ENCODE assay signal across 7 cellular contexts in genomic region chr3:197713477-197713822, GRCh38. TPM values are rescaled to one million over a fixed set of nuclear protein-coding genes. Genes with fewer than 3 reads are reported as not detected.
DNase-seq lines count a peak whose midpoint lies in the region; ATAC-seq lines count a peak whose summit lies in the region.

No MANE protein-coding gene starts in this region.

- peak; percentile 14 for ATAC-seq in GM21390 (IDR thresholded peaks at IDR 0.05; ENCODE audit: unreplicated experiment)

- peak overlapping the region; percentile 84 for H3K4me2 ChIP-seq in Karpas-422 (ENCODE audit: low read depth, low read length, poor library complexity, severe bottlenecking)

- H3K27ac ChIP-seq in Karpas-422 (ENCODE audit: low read length): peak overlapping the region; percentile 95
- peak overlapping the region; percentile 86 to 96 for H3K27ac ChIP-seq in esophagus (ENCODE audit: low read depth in 2 of 2, low read length in 1 of 2)
- peak overlapping the region; percentile 76 for H3K27ac ChIP-seq in stomach smooth muscle (ENCODE audit: low read length)

- no peaks in the 10 kb centered on the region for H3K9me2 ChIP-seq in Karpas-422 (replicated peaks; ENCODE audit: insufficient read depth, low read length)

- H3K4me3 ChIP-seq in Karpas-422 (ENCODE audit: low read length) (peak overlapping the region; percentile 59), esophagus (ENCODE audit: low read depth in 1 of 2, low read length in 2 of 2) (no peak overlapping the region), stomach smooth muscle (ENCODE audit: low read length in 2 of 2) (peak overlapping the region in 1 of 2 donors; percentile 22)

- H3K4me1 ChIP-seq in Karpas-422 (ENCODE audit: low read length): peaks cover 64% of the 10 kb centered on the region
- no peaks in the 10 kb centered on the region for H3K4me1 ChIP-seq in esophagus (ENCODE audit: control insufficient read depth in 2 of 2, insufficient read depth in 2 of 2, low read length in 1 of 2)
- peaks cover 8% of the 10 kb centered on the region for H3K4me1 ChIP-seq in stomach smooth muscle (ENCODE audit: control insufficient read depth, insufficient read depth, low read length)

- H3K36me3 ChIP-seq in Karpas-422 (ENCODE audit: insufficient read depth, low read length) (peaks cover 19% of the 10 kb centered on the region; the same call in 1 of the 2 replicates), esophagus (ENCODE audit: control insufficient read depth in 2 of 2, insufficient read depth in 2 of 2, low read length in 1 of 2) (no peaks in the 10 kb centered on the region), stomach smooth muscle (ENCODE audit: control insufficient read depth in 2 of 2, insufficient read depth in 2 of 2, low read length in 2 of 2) (peaks cover 0 to 4% of the 10 kb centered on the region in 2 donors)

- H3K9me3 ChIP-seq in Karpas-422 (ENCODE audit: low read length) (no peaks in the 10 kb centered on the region), esophagus (ENCODE audit: control insufficient read depth in 2 of 2, insufficient read depth in 1 of 2, low read depth in 1 of 2, low read length in 1 of 2) (no peaks in the 10 kb centered on the region), stomach smooth muscle (ENCODE audit: control insufficient read depth in 2 of 2, low read length in 2 of 2) (no peaks in the 10 kb centered on the region)

- WGBS in esophagus, 2 donors: 71 to 76% methylated on average over 4 of the region's 4 CpGs

- no peaks in the 10 kb centered on the region for H3K27me3 ChIP-seq in Karpas-422 (ENCODE audit: low read length)
- H3K27me3 ChIP-seq in esophagus (ENCODE audit: control insufficient read depth in 1 of 2, insufficient read depth in 2 of 2, low read length in 2 of 2): no peaks in the 10 kb centered on the region
- no peaks in the 10 kb centered on the region for H3K27me3 ChIP-seq in stomach smooth muscle (ENCODE audit: control insufficient read depth in 1 of 2, insufficient read depth in 2 of 2, low read length in 2 of 2)

- H2AFZ ChIP-seq in Karpas-422 (ENCODE audit: low read length): no peak overlapping the region

- DNase-seq in Karpas-422 (no peak), GDM1 (lab: John Stamatoyannopoulos, UW) (no peak), dedifferentiated amniotic fluid mesenchymal stem cell (ENCODE audit: extremely low spot score) (no peak), AML-193 (lab: John Stamatoyannopoulos, UW) (no peak)

- peaks cover 87% of the 10 kb centered on the region for H3K79me2 ChIP-seq in Karpas-422 (ENCODE audit: low read length)

- no peaks in the 10 kb centered on the region for H4K20me1 ChIP-seq in Karpas-422 (ENCODE audit: insufficient read depth, low read depth, low read length)

- H3K9ac ChIP-seq in Karpas-422 (ENCODE audit: low read length) (peak overlapping the region; percentile 60), stomach smooth muscle (ENCODE audit: low read length in 2 of 2) (peak overlapping the region in 1 of 2 donors; percentile 58)

RNA-seq across cellular contexts. Expression of gene RUBCN, which starts 23.3 kb away (rescaled TPM):
- total RNA-seq in Karpas-422 (2014; rRNA removed; shearing (Covaris generic); ENCODE audit: low replicate concordance): 87.0 and 128 TPM in 2 replicates
- polyA plus RNA-seq in esophagus: 10 to 100 TPM in 1 of 2 donors, 1 to 10 TPM in 1; 8.2 to 12.6 TPM

RNA-seq across cellular contexts. Expression of gene FYTTD1, which starts 36.2 kb away (rescaled TPM):
- 145 and 204 TPM in 2 replicates for total RNA-seq in Karpas-422 (2014; rRNA removed; shearing (Covaris generic); ENCODE audit: low replicate concordance)
- polyA plus RNA-seq in esophagus: 10 to 100 TPM; 11.2 to 17.8 TPM
